14 cellular contexts compared by ENCODE assay signal in the genomic region with DNA sequence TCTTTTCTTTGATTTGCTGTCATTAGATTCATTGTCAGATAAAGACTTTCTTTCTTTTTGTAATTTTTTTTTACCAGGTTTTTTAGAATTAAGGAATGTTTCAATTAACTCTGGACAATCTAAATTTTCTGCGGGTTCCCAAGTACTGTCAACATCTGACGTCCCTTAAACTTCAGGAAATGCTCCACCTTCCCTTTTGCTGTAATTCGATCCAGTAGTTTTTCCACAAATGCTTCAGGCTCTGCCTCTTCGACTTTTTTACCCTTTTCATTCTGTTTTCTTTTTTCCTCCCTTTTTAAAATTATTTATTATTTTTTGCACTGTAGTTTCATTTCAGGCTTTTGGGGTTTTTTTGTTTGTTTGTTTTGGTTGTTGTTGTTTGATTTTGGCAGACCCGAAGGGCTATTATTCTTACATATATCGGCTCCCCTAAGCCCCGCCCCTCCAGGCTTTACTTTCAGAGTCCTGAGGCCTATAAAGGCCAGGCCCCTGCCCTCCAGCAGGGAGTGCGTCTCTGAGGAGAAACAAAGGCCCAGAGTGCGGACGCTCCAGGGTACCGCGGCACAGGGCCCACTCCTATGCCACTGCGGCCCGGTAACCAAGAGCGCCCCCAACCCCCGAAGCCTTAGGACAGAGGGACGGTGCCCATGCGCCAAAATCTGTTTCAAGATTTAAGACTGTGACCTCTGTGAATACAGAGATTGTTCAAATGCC.
DNase-seq lines count a peak whose midpoint lies in the region; ATAC-seq and TF ChIP-seq lines count a peak whose summit lies in the region.
"Had no signal": no experiment of that assay in that cellular context is flagged by ENCODE, and none has a peak within 500 bp of the region (broad histone marks: within the 10 kb centered on the region; RNA-seq: fewer than 3 reads in every experiment).

No MANE protein-coding gene starts in this region.

- no peaks in the 10 kb centered on the region for H3K9me3 Mint-ChIP-seq in WTC11
- H3K9me3 Mint-ChIP-seq in nephron = no peaks in the 10 kb centered on the region

- H3K36me3 Mint-ChIP-seq in WTC11 (no peaks in the 10 kb centered on the region), nephron (ENCODE audit: low read depth) (no peaks in the 10 kb centered on the region)

- ATAC-seq in WTC11 = peak; percentile 99

- no peak for TF ChIP-seq POLR2A in erythroblast (IDR thresholded peaks at IDR 0.05; ENCODE audit: low read length)

- CTCF ChIA-PET in AG04449 (lab: Yijun Ruan, JAX) = no interaction called here
- CTCF ChIA-PET in WTC11 (lab: Charles Lee) = no interaction called here

- H3K4me3 Mint-ChIP-seq in WTC11 (peak overlapping the region; percentile 77), nephron (peak overlapping the region; percentile 70 to 81 (median 80))

- POLR2A ChIA-PET in AG04449 (lab: Yijun Ruan, JAX) (no interaction called here), WTC11 (lab: Charles Lee) (no interaction called here)

- DNase-seq in AG04449 (ENCODE audit: low read depth, low spot score) (no peak), WTC11 (ENCODE audit: low spot score) (peak; percentile 64), foreskin fibroblast (peak; percentile 4 to 33), UCSD-AML1 (lab: John Stamatoyannopoulos, UW; ENCODE audit: unreplicated experiment) (no peak), erythroblast (lab: John Stamatoyannopoulos, UW) (no peak), KG1 (lab: John Stamatoyannopoulos, UW) (no peak), LoVo (ENCODE audit: low spot score) (no peak)
- DNase-seq: activated CD4-positive, alpha-beta T cell treated with anti-CD3 and anti-CD28 coated beads for 48 hours; activated naive CD4-positive, alpha-beta T cell treated with anti-CD3 and anti-CD28 coated beads, Interleukin-2, amount 50 U/mL, for 16 hours; GF-D8; NCI-H1694; stimulated activated CD4-positive, alpha-beta T cell treated with anti-CD3 and anti-CD28 coated beads, Interleukin-4, amount 100 ng/mL, for 4 hours had no signal

- TF ChIP-seq CTCF in AG04449 (IDR thresholded peaks at IDR 0.05; ENCODE audit: insufficient read depth, low read length, missing control alignments) (no peak), WTC11 (IDR thresholded peaks at IDR 0.05) (no peak), foreskin fibroblast (IDR thresholded peaks at IDR 0.05; ENCODE audit: low read depth, low read length) (no peak), nephron (IDR thresholded peaks at IDR 0.05; ENCODE audit: unreplicated experiment in 3 of 3) (no peak)

- H3K27ac Mint-ChIP-seq in WTC11 = peak overlapping the region; percentile 71
- peak overlapping the region in 2 of 3 experiments; percentile 36 to 45 for H3K27ac Mint-ChIP-seq in nephron

- H3K4me1 Mint-ChIP-seq in WTC11 = peaks cover 20% of the 10 kb centered on the region
- H3K4me1 Mint-ChIP-seq in nephron = no peaks in the 10 kb centered on the region

- H3K27me3 Mint-ChIP-seq in WTC11 (ENCODE audit: low read depth) (no peaks in the 10 kb centered on the region; the same call in 1 of the 2 replicates), nephron (ENCODE audit: low read depth) (no peaks in the 10 kb centered on the region)

- H3K4me3 ChIP-seq in AG04449 (ENCODE audit: low read depth, low read length) (peak overlapping the region; percentile 18), foreskin fibroblast (ENCODE audit: low read depth in 1 of 2, low read length in 2 of 2) (peak overlapping the region; percentile 37 to 41)
- H3K4me3 ChIP-seq: esophagus muscularis mucosa had no signal

TF ChIP-seq in WTC11, 78 proteins besides CTCF, POLR2A, EP300 and RAD21:
- TF ChIP-seq SP1 (CRISPR knock-in tag; conservative IDR thresholded peaks at IDR 0.05) = no peak

Comparison
In these comparisons a context has a peak if more than half of its experiments do, and no peak if none do; other contexts are left out.
1. DNase-seq: peak in WTC11 (single experiment) and foreskin fibroblast (2 of 2); none in AG04449 (single experiment), UCSD-AML1 (single experiment), erythroblast (0 of 2), KG1 (single experiment) and LoVo (single experiment).